In the genomic region with DNA sequence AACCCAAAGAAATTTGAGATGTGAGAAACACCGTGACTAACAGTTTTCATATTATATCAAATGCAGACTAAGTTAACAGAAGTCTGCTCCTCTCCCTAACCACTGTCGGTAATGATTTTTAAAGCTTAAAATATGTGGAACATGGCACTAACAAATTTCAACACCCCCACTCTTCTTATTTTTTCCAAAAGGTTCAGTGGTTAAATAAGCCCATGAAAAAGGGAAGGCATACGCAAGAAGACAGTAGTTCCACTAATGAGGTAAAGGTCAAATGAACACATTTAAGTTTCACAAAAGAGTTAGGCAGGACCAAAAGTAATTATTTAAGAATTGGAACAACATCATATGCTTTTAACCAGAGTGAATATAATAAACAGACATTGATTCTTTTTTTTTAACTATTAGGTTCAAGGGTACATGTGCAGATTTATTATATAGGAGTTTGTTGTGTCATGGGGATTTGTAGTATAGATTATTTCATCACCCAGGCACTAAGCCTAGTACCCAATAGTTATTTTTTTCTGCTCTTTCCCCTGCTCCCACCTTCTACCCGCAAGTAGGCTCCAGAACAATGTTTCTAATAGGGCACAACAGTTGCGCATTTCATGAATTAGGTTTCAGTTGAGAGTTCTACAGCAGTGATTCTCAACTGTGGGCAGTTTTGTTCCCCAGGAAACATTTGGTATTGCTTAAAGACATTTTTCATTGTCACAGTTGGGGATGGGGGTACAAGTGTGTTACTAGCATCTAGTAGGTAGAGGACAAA, we compare ENCODE assay signal across 24 cellular contexts.
"Had no signal": no experiment of that assay in that cellular context is flagged by ENCODE, and none has a peak within 500 bp of the region (broad histone marks: within the 10 kb centered on the region; RNA-seq: fewer than 3 reads in every experiment).

No MANE protein-coding gene starts in this region.

- H3K9me3 ChIP-seq: colonic mucosa, gastrocnemius medialis had no signal

- H3K36me3 ChIP-seq: colonic mucosa, gastrocnemius medialis had no signal

- H3K27ac Mint-ChIP-seq: dendritic cell treated with granulocyte-macrophage colony-stimulating factor and Interleukin-4, amounts not matched to agents 40 ng/mL and 50 ng/mL, for 4 days; effector memory CD8-positive, alpha-beta T cell; endodermal cell; mesothelial cell of epicardium had no signal

- H3K27me3 Mint-ChIP-seq: dendritic cell treated with granulocyte-macrophage colony-stimulating factor and Interleukin-4, amounts not matched to agents 40 ng/mL and 50 ng/mL, for 4 days; effector memory CD8-positive, alpha-beta T cell had no signal

- H3K9me3 Mint-ChIP-seq: effector memory CD8-positive, alpha-beta T cell had no signal

- DNase-seq: colonic mucosa; cortex of kidney; effector CD8-positive, alpha-beta T cell; effector memory CD8-positive, alpha-beta T cell; endodermal cell; erythroblast; esophagus squamous epithelium; foreskin fibroblast; foreskin melanocyte; gastrocnemius medialis; glutamatergic neuron; head of caudate nucleus; heart right ventricle; hippocampal formation; left cardiac atrium; left lung; left ventricle myocardium superior; lower lobe of right lung; mesenchymal stem cell; mucosa of descending colon had no signal

- H3K27ac ChIP-seq: colonic mucosa, epithelial cell of prostate, esophagus squamous epithelium, gastrocnemius medialis, heart right ventricle, left lung, lower lobe of right lung had no signal

- H3K27me3 ChIP-seq: colonic mucosa, esophagus squamous epithelium, gastrocnemius medialis, heart right ventricle, left lung had no signal

- H3K4me1 Mint-ChIP-seq: endodermal cell, mesothelial cell of epicardium had no signal

- H3K4me3 ChIP-seq: colonic mucosa, esophagus squamous epithelium, gastrocnemius medialis, heart right ventricle, left lung, lower lobe of right lung, mucosa of descending colon had no signal

- ATAC-seq: effector memory CD8-positive, alpha-beta T cell; esophagus mucosa; gastrocnemius medialis; heart right ventricle; left cardiac atrium; left lung; left ventricle myocardium superior; mucosa of descending colon had no signal

- H3K4me3 Mint-ChIP-seq: dendritic cell treated with granulocyte-macrophage colony-stimulating factor and Interleukin-4, amounts not matched to agents 40 ng/mL and 50 ng/mL, for 4 days; effector memory CD8-positive, alpha-beta T cell; endodermal cell; mesothelial cell of epicardium had no signal

- H3K4me1 ChIP-seq: colonic mucosa, esophagus squamous epithelium, left lung, lower lobe of right lung had no signal
